Comparison of ENCODE assay signal across 8 cellular contexts in genomic region chr9:131727795-131728545, GRCh38. TPM values are rescaled to one million over a fixed set of nuclear protein-coding genes. Genes with fewer than 3 reads are reported as not detected.
DNase-seq lines count a peak whose midpoint lies in the region; ATAC-seq and TF ChIP-seq lines count a peak whose summit lies in the region.

No MANE protein-coding gene starts in this region.

- H3K27me3 Mint-ChIP-seq in activated naive CD4-positive, alpha-beta T cell treated with anti-CD3 and anti-CD28 coated beads, Interleukin-2, amount 50 U/mL, for 24 hours, result no peaks in the 10 kb centered on the region
- H3K27me3 Mint-ChIP-seq in T-helper 17 cell, result no peaks in the 10 kb centered on the region

- peaks cover 14% of the 10 kb centered on the region for H3K4me1 ChIP-seq in iPS-15b (ENCODE audit: control insufficient read depth, insufficient read depth, low read length)
- peaks cover 29 to 80% (median 52%) of the 10 kb centered on the region in 4 donors for H3K4me1 ChIP-seq in transverse colon

- H3K36me3 ChIP-seq in iPS-15b (ENCODE audit: control insufficient read depth, insufficient read depth, low read length) (no peaks in the 10 kb centered on the region), transverse colon (no peaks in the 10 kb centered on the region)

- H3K9me3 Mint-ChIP-seq in activated naive CD4-positive, alpha-beta T cell treated with anti-CD3 and anti-CD28 coated beads, Interleukin-2, amount 50 U/mL, for 24 hours, result no peaks in the 10 kb centered on the region

- no peak for DNase-seq in activated naive CD4-positive, alpha-beta T cell treated with Interleukin-2 at 50 U/mL for 16 hours
- no peak for DNase-seq in T-helper 17 cell
- no peak for DNase-seq in transverse colon
- no peak for DNase-seq in ureter (ENCODE audit: low spot score)
- DNase-seq in HuH-7.5 (ENCODE audit: low spot score), result no peak

- H3K27me3 ChIP-seq in iPS-15b (ENCODE audit: control insufficient read depth, insufficient read depth, low read length), result no peaks in the 10 kb centered on the region
- no peaks in the 10 kb centered on the region for H3K27me3 ChIP-seq in transverse colon

- H3K4me3 Mint-ChIP-seq in activated naive CD4-positive, alpha-beta T cell treated with anti-CD3 and anti-CD28 coated beads, Interleukin-2, amount 50 U/mL, for 24 hours, result peak overlapping the region; percentile 76
- peak overlapping the region; percentile 85 for H3K4me3 Mint-ChIP-seq in T-helper 17 cell

- in situ Hi-C loops in transverse colon (cut with MboI; ENCODE audit: low pct_ligation_motif_present in 1 of 4, low pct_unique_long_range_greater_than_20kb in 1 of 4, low sequenced_read_pairs in 3 of 4), result loop anchor here (25.0 kb wide), 3 partner anchors 241 to 366 kb away; partner anchors contain the start of gene PRRC2B (in 1 of the 4)

- ATAC-seq in T-helper 17 cell (no peak), GM18868 (IDR thresholded peaks at IDR 0.05; ENCODE audit: unreplicated experiment) (no peak)

- H3K9me3 ChIP-seq in T-helper 17 cell (ENCODE audit: control insufficient read depth, low read length, poor library complexity, severe bottlenecking) (no peaks in the 10 kb centered on the region), iPS-15b (ENCODE audit: control insufficient read depth, insufficient read depth, low read length) (no peaks in the 10 kb centered on the region), transverse colon (no peaks in the 10 kb centered on the region)

- no peak for TF ChIP-seq EP300 in transverse colon (IDR thresholded peaks at IDR 0.05; ENCODE audit: low read depth)

- peaks cover 2% of the 10 kb centered on the region for H3K36me3 Mint-ChIP-seq in activated naive CD4-positive, alpha-beta T cell treated with anti-CD3 and anti-CD28 coated beads, Interleukin-2, amount 50 U/mL, for 24 hours
- H3K36me3 Mint-ChIP-seq in T-helper 17 cell (ENCODE audit: low read depth), result no peaks in the 10 kb centered on the region

- no peak for TF ChIP-seq CTCF in transverse colon (IDR thresholded peaks at IDR 0.05)

- H3K27ac ChIP-seq in transverse colon, result peak overlapping the region; percentile 56 to 83 (median 70)

- H3K4me3 ChIP-seq in iPS-15b (ENCODE audit: low read depth, low read length), result no peak overlapping the region
- H3K4me3 ChIP-seq in transverse colon, result no peak overlapping the region

- peak overlapping the region; percentile 24 for H3K9ac ChIP-seq in iPS-15b (ENCODE audit: low read depth, low read length)

- intact Hi-C loops in transverse colon (cut with DNase I; ENCODE audit: low total_unique reads), result no loop called here

- H3K27ac Mint-ChIP-seq in activated naive CD4-positive, alpha-beta T cell treated with anti-CD3 and anti-CD28 coated beads, Interleukin-2, amount 50 U/mL, for 24 hours, result peak overlapping the region; percentile 94
- H3K27ac Mint-ChIP-seq in T-helper 17 cell, result peak overlapping the region; percentile 100

- peaks cover 88% of the 10 kb centered on the region for H3K4me1 Mint-ChIP-seq in activated naive CD4-positive, alpha-beta T cell treated with anti-CD3 and anti-CD28 coated beads, Interleukin-2, amount 50 U/mL, for 24 hours
- H3K4me1 Mint-ChIP-seq in T-helper 17 cell, result peaks cover 67% of the 10 kb centered on the region

- 48 to 53% methylated on average over 5 of the region's 5 CpGs for WGBS in transverse colon (ENCODE audit: low coverage in 1 of 2), 2 donors

- no peak for TF ChIP-seq POLR2A in transverse colon (IDR thresholded peaks at IDR 0.05)

RNA-seq across cellular contexts. Expression of gene RAPGEF1, which starts 11.9 kb away (rescaled TPM):
- total RNA-seq in T-helper 17 cell (100 to 1,000 TPM; 176 to 209 TPM), transverse colon (10 to 100 TPM; 49.8 to 86.0 (median 55.1) TPM), ureter (64.9 TPM)
